Comparison of ENCODE assay signal across 39 cellular contexts in the genomic region with DNA sequence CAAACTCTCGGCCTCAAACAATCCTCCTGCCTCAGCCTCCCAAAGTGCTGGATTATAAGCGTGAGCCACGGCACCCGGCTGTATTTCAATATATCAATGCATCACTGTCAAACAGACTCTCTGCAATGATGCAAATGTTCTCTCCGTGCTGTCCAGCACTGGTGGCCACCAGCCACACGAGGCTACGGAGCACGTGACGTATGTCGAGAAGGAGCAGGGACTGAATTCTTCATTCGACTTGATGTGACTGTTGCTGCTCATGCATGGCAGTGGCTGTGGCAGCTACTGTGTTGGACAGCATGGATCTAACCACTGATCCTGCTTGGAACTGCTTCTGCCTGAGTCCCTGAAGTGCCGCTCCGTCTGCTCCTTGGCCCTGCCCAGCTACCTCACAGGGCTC. TPM values are rescaled to one million over a fixed set of nuclear protein-coding genes. Genes with fewer than 3 reads are reported as not detected.
"Had no signal": no experiment of that assay in that cellular context is flagged by ENCODE, and none has a peak within 500 bp of the region (broad histone marks: within the 10 kb centered on the region; RNA-seq: fewer than 3 reads in every experiment).

No MANE protein-coding gene starts in this region.

- H3K4me1 Mint-ChIP-seq: activated naive CD8-positive, alpha-beta T cell treated with anti-CD3 and anti-CD28 coated beads for 36 hours had no signal

- H3K9me3 ChIP-seq: adrenal gland, breast epithelium, colonic mucosa, esophagus muscularis mucosa, gastrocnemius medialis, heart left ventricle had no signal

- H3K27me3 ChIP-seq: cardiac muscle cell, dorsolateral prefrontal cortex had no signal

- DNase-seq: activated CD4-positive, alpha-beta memory T cell treated with anti-CD3 and anti-CD28 coated beads for 36 hours; activated CD4-positive, alpha-beta T cell treated with anti-CD3 and anti-CD28 coated beads for 36 hours; activated CD4-positive, alpha-beta T cell treated with anti-CD3 and anti-CD28 coated beads, Interleukin-2, amount 10 ng/mL, durations not matched to agents 24 days and 14 days; activated CD4-positive, CD25-positive, alpha-beta regulatory T cell; activated CD4-positive, CD25-positive, alpha-beta regulatory T cell treated with anti-CD3 and anti-CD28 coated beads, Interleukin-2, amount 50 U/mL, for 72 hours; activated CD8-positive, alpha-beta memory T cell treated with anti-CD3 and anti-CD28 coated beads, Interleukin-2, amount 10 ng/mL, durations not matched to agents 7 days and 5 days; activated CD8-positive, alpha-beta memory T cell treated with anti-CD3 and anti-CD28 coated beads, Interleukin-2, amount 50 U/mL, for 4 hours; activated CD8-positive, alpha-beta T cell treated with anti-CD3 and anti-CD28 coated beads, Interleukin-2, amount 10 ng/mL, durations not matched to agents 7 days and 5 days; activated effector memory CD4-positive, alpha-beta T cell treated with anti-CD3 and anti-CD28 coated beads, Interleukin-2, amount 50 U/mL, for 16 hours; activated naive CD4-positive, alpha-beta T cell treated with anti-CD3 and anti-CD28 coated beads for 36 hours; activated naive CD8-positive, alpha-beta T cell treated with anti-CD3 and anti-CD28 coated beads for 36 hours; activated naive CD8-positive, alpha-beta T cell treated with anti-CD3 and anti-CD28 coated beads, Interleukin-2, amount 50 U/mL, for 24 hours; activated T-cell treated with anti-CD3 and anti-CD28 coated beads, Interleukin-2, amount 50 U/mL, for 1 hour; activated T-cell treated with anti-CD3 and anti-CD28 coated beads, Interleukin-2, amount 50 U/mL, for 48 hours; adrenal gland; amygdala; aorta; central memory CD4-positive, alpha-beta T cell; cerebellar nuclear complex; colonic mucosa; dorsolateral prefrontal cortex; effector CD4-positive, alpha-beta T cell; effector memory CD8-positive, alpha-beta T cell; erythroblast; foreskin keratinocyte; gastrocnemius medialis; glutamatergic neuron; heart left ventricle; T-helper 2 cell had no signal

- H3K27ac Mint-ChIP-seq: activated CD4-positive, alpha-beta memory T cell treated with anti-CD3 and anti-CD28 coated beads for 36 hours; activated CD4-positive, alpha-beta T cell treated with anti-CD3 and anti-CD28 coated beads for 36 hours; activated CD4-positive, alpha-beta T cell treated with anti-CD3 and anti-CD28 coated beads, Interleukin-2, amount 10 ng/mL, durations not matched to agents 24 days and 14 days; activated CD8-positive, alpha-beta memory T cell treated with anti-CD3 and anti-CD28 coated beads, Interleukin-2, amount 10 ng/mL, durations not matched to agents 7 days and 5 days; activated CD8-positive, alpha-beta T cell treated with anti-CD3 and anti-CD28 coated beads, Interleukin-2, amount 10 ng/mL, durations not matched to agents 7 days and 5 days; activated naive CD4-positive, alpha-beta T cell treated with anti-CD3 and anti-CD28 coated beads for 36 hours; activated naive CD4-positive, alpha-beta T cell treated with anti-CD3 and anti-CD28 coated beads, Interleukin-2, amount 50 U/mL, for 24 hours; activated naive CD8-positive, alpha-beta T cell treated with anti-CD3 and anti-CD28 coated beads for 36 hours; activated naive CD8-positive, alpha-beta T cell treated with anti-CD3 and anti-CD28 coated beads, Interleukin-2, amount 50 U/mL, for 24 hours; activated T-helper 1 cell treated with anti-CD3 and anti-CD28 coated beads, Interleukin-12 subunit alpha, Interleukin-12 subunit beta, Interleukin-2, Interleukin-4 antibody, amounts not matched to agents 30 ng/mL and 10 ng/mL and 1 ng/mL, durations not matched to agents 14 hours and 24 hours and 36 hours; activated T-helper 2 cell treated with anti-CD3 and anti-CD28 coated beads, Interferon-gamma antibody, Interleukin-2, Interleukin-4, amounts not matched to agents 10 μg/mL and 5 μg/mL and 100 μg/mL, durations not matched to agents 14 hours and 24 hours and 36 hours; dendritic cell treated with granulocyte-macrophage colony-stimulating factor and Interleukin-4, amounts not matched to agents 40 ng/mL and 50 ng/mL, for 4 days; effector memory CD8-positive, alpha-beta T cell had no signal

- H3K4me1 ChIP-seq: colonic mucosa, foreskin keratinocyte had no signal

- H3K4me3 ChIP-seq: adrenal gland, breast epithelium, cardiac muscle cell, colonic mucosa, dorsolateral prefrontal cortex, esophagus muscularis mucosa, gastrocnemius medialis, heart left ventricle had no signal

- H3K27ac ChIP-seq: adrenal gland, breast epithelium, colonic mucosa, esophagus muscularis mucosa, foreskin keratinocyte, gastrocnemius medialis, heart left ventricle had no signal

- H3K9me3 Mint-ChIP-seq: activated CD4-positive, alpha-beta memory T cell treated with anti-CD3 and anti-CD28 coated beads for 36 hours; activated CD4-positive, alpha-beta T cell treated with anti-CD3 and anti-CD28 coated beads, Interleukin-2, amount 10 ng/mL, durations not matched to agents 24 days and 14 days; activated naive CD4-positive, alpha-beta T cell treated with anti-CD3 and anti-CD28 coated beads for 36 hours; activated naive CD4-positive, alpha-beta T cell treated with anti-CD3 and anti-CD28 coated beads, Interleukin-2, amount 50 U/mL, for 24 hours; activated naive CD8-positive, alpha-beta T cell treated with anti-CD3 and anti-CD28 coated beads for 36 hours; activated naive CD8-positive, alpha-beta T cell treated with anti-CD3 and anti-CD28 coated beads, Interleukin-2, amount 50 U/mL, for 24 hours; activated T-helper 1 cell treated with anti-CD3 and anti-CD28 coated beads, Interleukin-12 subunit alpha, Interleukin-12 subunit beta, Interleukin-2, Interleukin-4 antibody, amounts not matched to agents 30 ng/mL and 10 ng/mL and 1 ng/mL, durations not matched to agents 14 hours and 24 hours and 36 hours; activated T-helper 2 cell treated with anti-CD3 and anti-CD28 coated beads, Interferon-gamma antibody, Interleukin-2, Interleukin-4, amounts not matched to agents 10 μg/mL and 5 μg/mL and 100 μg/mL, durations not matched to agents 14 hours and 24 hours and 36 hours; dendritic cell treated with granulocyte-macrophage colony-stimulating factor and Interleukin-4, amounts not matched to agents 40 ng/mL and 50 ng/mL, for 4 days; effector memory CD8-positive, alpha-beta T cell had no signal

- H3K36me3 Mint-ChIP-seq: activated CD4-positive, alpha-beta memory T cell treated with anti-CD3 and anti-CD28 coated beads for 36 hours; activated CD8-positive, alpha-beta memory T cell treated with anti-CD3 and anti-CD28 coated beads, Interleukin-2, amount 10 ng/mL, durations not matched to agents 7 days and 5 days; activated naive CD4-positive, alpha-beta T cell treated with anti-CD3 and anti-CD28 coated beads, Interleukin-2, amount 50 U/mL, for 24 hours; activated naive CD8-positive, alpha-beta T cell treated with anti-CD3 and anti-CD28 coated beads for 36 hours; brain had no signal

- H3K36me3 ChIP-seq: adrenal gland, breast epithelium, cardiac muscle cell, colonic mucosa, esophagus muscularis mucosa, gastrocnemius medialis, heart left ventricle had no signal

- H3K4me3 Mint-ChIP-seq: activated CD4-positive, alpha-beta memory T cell treated with anti-CD3 and anti-CD28 coated beads for 36 hours; activated CD4-positive, alpha-beta T cell treated with anti-CD3 and anti-CD28 coated beads for 36 hours; activated CD4-positive, alpha-beta T cell treated with anti-CD3 and anti-CD28 coated beads, Interleukin-2, amount 10 ng/mL, durations not matched to agents 24 days and 14 days; activated CD8-positive, alpha-beta memory T cell treated with anti-CD3 and anti-CD28 coated beads, Interleukin-2, amount 10 ng/mL, durations not matched to agents 7 days and 5 days; activated CD8-positive, alpha-beta T cell treated with anti-CD3 and anti-CD28 coated beads, Interleukin-2, amount 10 ng/mL, durations not matched to agents 7 days and 5 days; activated naive CD4-positive, alpha-beta T cell treated with anti-CD3 and anti-CD28 coated beads for 36 hours; activated naive CD4-positive, alpha-beta T cell treated with anti-CD3 and anti-CD28 coated beads, Interleukin-2, amount 50 U/mL, for 24 hours; activated naive CD8-positive, alpha-beta T cell treated with anti-CD3 and anti-CD28 coated beads for 36 hours; activated naive CD8-positive, alpha-beta T cell treated with anti-CD3 and anti-CD28 coated beads, Interleukin-2, amount 50 U/mL, for 24 hours; activated T-helper 1 cell treated with anti-CD3 and anti-CD28 coated beads, Interleukin-12 subunit alpha, Interleukin-12 subunit beta, Interleukin-2, Interleukin-4 antibody, amounts not matched to agents 30 ng/mL and 10 ng/mL and 1 ng/mL, durations not matched to agents 14 hours and 24 hours and 36 hours; dendritic cell treated with granulocyte-macrophage colony-stimulating factor and Interleukin-4, amounts not matched to agents 40 ng/mL and 50 ng/mL, for 4 days; effector memory CD8-positive, alpha-beta T cell had no signal

RNA-seq across cellular contexts. Expression of gene LRRC4B, which starts 9.8 kb away (rescaled TPM):
- total RNA-seq: activated CD4-positive, alpha-beta memory T cell treated with anti-CD3 and anti-CD28 coated beads for 36 hours; activated CD4-positive, alpha-beta T cell treated with anti-CD3 and anti-CD28 coated beads for 36 hours; activated CD8-positive, alpha-beta memory T cell treated with anti-CD3 and anti-CD28 coated beads for 36 hours; activated CD8-positive, alpha-beta memory T cell treated with anti-CD3 and anti-CD28 coated beads, Interleukin-2, amount 10 ng/mL, durations not matched to agents 7 days and 5 days; activated CD8-positive, alpha-beta T cell treated with anti-CD3 and anti-CD28 coated beads, Interleukin-2, amount 10 ng/mL, durations not matched to agents 7 days and 5 days; activated naive CD4-positive, alpha-beta T cell treated with anti-CD3 and anti-CD28 coated beads for 36 hours; activated naive CD8-positive, alpha-beta T cell treated with anti-CD3 and anti-CD28 coated beads for 36 hours; activated T-helper 2 cell treated with anti-CD3 and anti-CD28 coated beads, Interferon-gamma antibody, Interleukin-2, Interleukin-4, amounts not matched to agents 10 μg/mL and 5 μg/mL and 100 μg/mL, durations not matched to agents 14 hours and 24 hours and 36 hours; foreskin keratinocyte; T-helper 1 cell treated with Interleukin-12 subunit alpha and Interleukin-12 subunit beta and Interleukin-4 antibody, amounts not matched to agents 30 ng/mL and 1 ng/mL, for 36 hours had no signal

RNA-seq across cellular contexts. Expression of gene ASPDH, which starts 44.7 kb away (rescaled TPM):
- total RNA-seq: activated CD4-positive, alpha-beta memory T cell treated with anti-CD3 and anti-CD28 coated beads for 36 hours; activated CD4-positive, alpha-beta T cell treated with anti-CD3 and anti-CD28 coated beads for 36 hours; activated CD4-positive, alpha-beta T cell treated with anti-CD3 and anti-CD28 coated beads, Interleukin-2, amount 10 ng/mL, durations not matched to agents 24 days and 14 days; activated CD8-positive, alpha-beta memory T cell treated with anti-CD3 and anti-CD28 coated beads for 36 hours; activated CD8-positive, alpha-beta memory T cell treated with anti-CD3 and anti-CD28 coated beads, Interleukin-2, amount 10 ng/mL, durations not matched to agents 7 days and 5 days; activated CD8-positive, alpha-beta T cell treated with anti-CD3 and anti-CD28 coated beads, Interleukin-2, amount 10 ng/mL, durations not matched to agents 7 days and 5 days; activated naive CD4-positive, alpha-beta T cell treated with anti-CD3 and anti-CD28 coated beads for 36 hours; activated naive CD8-positive, alpha-beta T cell treated with anti-CD3 and anti-CD28 coated beads for 36 hours; activated T-helper 1 cell treated with anti-CD3 and anti-CD28 coated beads, Interleukin-12 subunit alpha, Interleukin-12 subunit beta, Interleukin-2, Interleukin-4 antibody, amounts not matched to agents 30 ng/mL and 10 ng/mL and 1 ng/mL, durations not matched to agents 14 hours and 24 hours and 36 hours; activated T-helper 2 cell treated with anti-CD3 and anti-CD28 coated beads, Interferon-gamma antibody, Interleukin-2, Interleukin-4, amounts not matched to agents 10 μg/mL and 5 μg/mL and 100 μg/mL, durations not matched to agents 14 hours and 24 hours and 36 hours; aorta; breast epithelium; cardiac muscle cell; colonic mucosa; foreskin keratinocyte; gastrocnemius medialis; heart left ventricle; T-helper 1 cell treated with Interleukin-12 subunit alpha and Interleukin-12 subunit beta and Interleukin-4 antibody, amounts not matched to agents 30 ng/mL and 1 ng/mL, for 36 hours had no signal
